Comparison of ENCODE assay signal across 21 cellular contexts in the genomic region with DNA sequence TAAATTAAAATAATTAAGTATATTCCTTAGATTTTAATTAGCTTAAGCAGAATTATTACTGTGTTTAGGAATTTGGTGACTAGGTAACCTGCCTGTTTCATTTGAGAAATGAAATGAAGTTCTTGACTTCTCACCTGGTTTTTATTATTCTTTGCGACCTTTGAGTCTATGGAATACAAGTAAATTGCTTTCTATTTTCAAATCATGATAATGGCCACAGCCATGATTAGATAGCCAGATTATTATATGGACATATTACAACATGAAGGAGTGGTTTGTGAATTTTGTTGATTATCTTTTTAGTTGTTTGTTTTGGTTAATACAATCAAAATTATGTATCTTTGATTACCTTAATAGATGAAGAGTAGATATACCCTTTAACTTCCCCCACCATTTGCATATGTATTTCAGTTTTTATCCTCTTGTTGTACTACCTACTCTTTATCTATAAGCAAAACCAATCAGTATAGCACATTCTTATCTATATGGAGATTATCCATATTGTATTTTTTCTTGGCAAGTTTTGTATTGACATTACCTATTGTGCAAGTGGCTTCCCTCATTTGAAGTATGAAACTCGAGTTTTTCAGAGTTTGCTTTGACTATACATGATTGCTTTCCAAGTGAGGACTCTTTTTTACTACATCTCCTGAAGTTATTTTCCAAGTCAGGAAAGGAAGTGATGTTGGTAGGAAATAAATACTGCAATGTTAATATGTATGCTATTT. TPM values are rescaled to one million over a fixed set of nuclear protein-coding genes. Genes with fewer than 3 reads are reported as not detected.
DNase-seq lines count a peak whose midpoint lies in the region; ATAC-seq, FAIRE-seq and TF ChIP-seq lines count a peak whose summit lies in the region.
"Had no signal": no experiment of that assay in that cellular context is flagged by ENCODE, and none has a peak within 500 bp of the region (broad histone marks: within the 10 kb centered on the region; RNA-seq: fewer than 3 reads in every experiment).

No MANE protein-coding gene starts in this region.

- dilution Hi-C loops in endothelial cell of umbilical vein (cut with MboI; ENCODE audit: extremely low pct_ligation_motif_present, low sequenced_read_pairs) = no loop called here

- no peaks in the 10 kb centered on the region for H3K27me3 ChIP-seq in endothelial cell of umbilical vein (ENCODE audit: control insufficient read depth in 2 of 2, insufficient read depth in 2 of 2, low read length in 2 of 2)
- H3K27me3 ChIP-seq: BE2C had no signal

- H3K9me3 Mint-ChIP-seq in WTC11 = peaks cover 16% of the 10 kb centered on the region
- peaks cover 12% of the 10 kb centered on the region for H3K9me3 Mint-ChIP-seq in type B pancreatic cell

- no peak overlapping the region for H3K9ac ChIP-seq in endothelial cell of umbilical vein (replicated peaks; ENCODE audit: extremely low read depth, insufficient read depth, low read length)

- intact Hi-C loops in endothelial cell of umbilical vein (cut with micrococcal nuclease) = no loop called here
- intact Hi-C loops in mucosa of descending colon (cut with DNase I, micrococcal nuclease) = no loop called here

- TF ChIP-seq CTCF in WTC11 (IDR thresholded peaks at IDR 0.05) (no peak), endothelial cell of umbilical vein (IDR thresholded peaks at IDR 0.05; ENCODE audit: extremely low read depth in 1 of 2, insufficient read depth in 1 of 2, low read depth in 1 of 2, low read length in 2 of 2) (no peak), mucosa of descending colon (IDR thresholded peaks at IDR 0.05) (no peak), type B pancreatic cell (conservative IDR thresholded peaks at IDR 0.05) (no peak)

- peaks cover 7% of the 10 kb centered on the region for H4K20me1 ChIP-seq in endothelial cell of umbilical vein (replicated peaks; ENCODE audit: control insufficient read depth, extremely low read depth, insufficient read depth, low read length)

- peaks cover 3% of the 10 kb centered on the region for H3K9me1 ChIP-seq in endothelial cell of umbilical vein (replicated peaks; ENCODE audit: control insufficient read depth, extremely low read depth, insufficient read depth, low read length)

- H3K27ac ChIP-seq in endothelial cell of umbilical vein (ENCODE audit: insufficient read depth, low read depth, low read length) = no peak overlapping the region
- H3K27ac ChIP-seq: SK-N-MC had no signal

- H3K27me3 Mint-ChIP-seq in WTC11 (ENCODE audit: low read depth) (no peaks in the 10 kb centered on the region), type B pancreatic cell (no peaks in the 10 kb centered on the region)

- CTCF ChIA-PET in WTC11 (lab: Charles Lee) (no interaction called here), endothelial cell of umbilical vein (lab: Charles Lee) (no interaction called here)

- H3K4me3 ChIP-seq in endothelial cell of umbilical vein (replicated peaks in 1 of 3; ENCODE audit: insufficient read depth in 1 of 3, low read depth in 1 of 3, low read length in 3 of 3) (peak overlapping the region in 1 of 3 experiments; percentile 17), mucosa of descending colon (no peak overlapping the region)
- H3K4me3 ChIP-seq: SK-N-MC had no signal

- POLR2A ChIA-PET in WTC11 (lab: Charles Lee) = no interaction called here
- POLR2A ChIA-PET in endothelial cell of umbilical vein (lab: Charles Lee) = interaction anchor here (0.7 kb wide), 1 partner anchor 27 kb away, joined by 3 read pairs; no protein-coding TSS in a partner anchor

- H3K27ac Mint-ChIP-seq in WTC11 (peak overlapping the region; percentile 24; the same call in 1 of the 2 replicates), type B pancreatic cell (peak overlapping the region; percentile 29)

- BruUV-seq in endothelial cell of umbilical vein (replicated peaks; lab: Mats Ljungman, UMichigan) = no TSS peak

- H3K4me1 Mint-ChIP-seq in WTC11 = peaks cover 42% of the 10 kb centered on the region
- H3K4me1 Mint-ChIP-seq in type B pancreatic cell (ENCODE audit: unreplicated experiment) = no peaks in the 10 kb centered on the region

- H3K9me3 ChIP-seq in endothelial cell of umbilical vein (replicated peaks; ENCODE audit: control insufficient read depth, insufficient read depth, low read length) (no peaks in the 10 kb centered on the region), mucosa of descending colon (no peaks in the 10 kb centered on the region)
- H3K9me3 ChIP-seq: BE2C had no signal

- peak overlapping the region; percentile 81 for H3K4me2 ChIP-seq in endothelial cell of umbilical vein (ENCODE audit: insufficient read depth, low read length)

- H3K4me1 ChIP-seq in endothelial cell of umbilical vein (ENCODE audit: control insufficient read depth, extremely low read depth, insufficient read depth, low read length) = peaks cover 22% of the 10 kb centered on the region
- peaks cover 28% of the 10 kb centered on the region for H3K4me1 ChIP-seq in mucosa of descending colon (ENCODE audit: low read depth)
- H3K4me1 ChIP-seq: BE2C had no signal

- peaks cover 62% of the 10 kb centered on the region for H3K79me2 ChIP-seq in endothelial cell of umbilical vein (ENCODE audit: control insufficient read depth, insufficient read depth, low read length)

- peaks cover 26% of the 10 kb centered on the region for H3K36me3 Mint-ChIP-seq in WTC11
- H3K36me3 Mint-ChIP-seq in type B pancreatic cell = peaks cover 35% of the 10 kb centered on the region

- TF ChIP-seq POLR2A in endothelial cell of umbilical vein (IDR thresholded peaks at IDR 0.05; ENCODE audit: low read depth, low read length) = no peak

- ATAC-seq in WTC11 = no peak
- peak; percentile 83 for ATAC-seq in mucosa of descending colon
- no peak for ATAC-seq in GM21526 (IDR thresholded peaks at IDR 0.05; ENCODE audit: low FRiP score, unreplicated experiment)
- ATAC-seq: PC-3 had no signal

- no peak for FAIRE-seq in endothelial cell of umbilical vein (lab: Jason Lieb, UNC)
- FAIRE-seq: H1 had no signal

- H2AFZ ChIP-seq in endothelial cell of umbilical vein (ENCODE audit: low read depth, low read length) = no peak overlapping the region

- H3K4me3 Mint-ChIP-seq in WTC11 (no peak overlapping the region), type B pancreatic cell (no peak overlapping the region)

- H3K36me3 ChIP-seq in endothelial cell of umbilical vein (ENCODE audit: control insufficient read depth in 2 of 2, extremely low read depth in 1 of 2, insufficient read depth in 2 of 2, low read length in 2 of 2) = peaks cover 0 to 3% of the 10 kb centered on the region in 2 experiments
- no peaks in the 10 kb centered on the region for H3K36me3 ChIP-seq in mucosa of descending colon (ENCODE audit: low read depth)
- H3K36me3 ChIP-seq: BE2C had no signal

- no peak for DNase-seq in WTC11 (ENCODE audit: low spot score)
- DNase-seq in endothelial cell of umbilical vein (ENCODE audit: low read depth, low spot score) = peak; percentile 46
- DNase-seq in mucosa of descending colon = no peak
- DNase-seq in type B pancreatic cell (ENCODE audit: extremely low spot score, unreplicated experiment) = no peak
- DNase-seq in SIG-M5 treated with dmso at 0.1 percent for 504 hours (lab: John Stamatoyannopoulos, UW; ENCODE audit: unreplicated experiment) = no peak
- no peak for DNase-seq in activated CD4-positive, alpha-beta T cell treated with anti-CD3 and anti-CD28 coated beads for 4 hours
- DNase-seq: BE2C, DMS79 treated with DMSO at 0.1 percent for 48 hours, KG1, NCI-H1092, NCI-H1436, NCI-H187 treated with DMSO at 0.1 percent for 48 hours, NCI-H2107, NCI-H446 treated with DMSO at 0.1 percent for 48 hours, NCI-H526 treated with DMSO at 0.1 percent for 48 hours, PC-3, RPMI8226, SHP77 had no signal

TF ChIP-seq in WTC11, 78 proteins besides CTCF, POLR2A, EP300 and RAD21 (continues in another document):
- TF ChIP-seq E2F5 (CRISPR knock-in tag; IDR thresholded peaks at IDR 0.05) = no peak
- no peak for TF ChIP-seq GTF2I (CRISPR knock-in tag; conservative IDR thresholded peaks at IDR 0.05)
- TF ChIP-seq NR1H2 (CRISPR knock-in tag; IDR thresholded peaks at IDR 0.05) = no peak

TF ChIP-seq in endothelial cell of umbilical vein, 7 proteins besides CTCF, POLR2A, EP300 and RAD21:
- TF ChIP-seq EZH2 (IDR thresholded peaks at IDR 0.05; ENCODE audit: borderline replicate concordance, low read depth, low read length, severe bottlenecking) (no peak), MYC (IDR thresholded peaks at IDR 0.05; ENCODE audit: low read depth, low read length) (no peak), GATA2 (IDR thresholded peaks at IDR 0.05; ENCODE audit: insufficient read depth, insufficient read length, low read depth, low read length) (no peak)

RNA-seq across cellular contexts. Expression of gene CD2AP, which starts 47.9 kb away (rescaled TPM):
- total RNA-seq in WTC11 (2021) (62.3 to 77.0 TPM (median 62.3 TPM) in 3 replicates), endothelial cell of umbilical vein (37.3 and 39.8 TPM in 2 replicates), mucosa of descending colon (100 to 1,000 TPM in 2 of 3 donors, 10 to 100 TPM in 1; 61.7 to 173 (median 104) TPM), type B pancreatic cell (ENCODE audit: low replicate concordance) (29.5 and 49.1 TPM in 2 replicates)
- 2.7 and 4.2 TPM in 2 replicates for polyA plus RNA-seq in endothelial cell of umbilical vein
- polyA plus RNA-seq in endothelial cell of umbilical vein (2011; cell fraction: cytosol; rRNA removed) = 8.2 and 8.6 TPM in 2 replicates
- 12.9 and 17.5 TPM in 2 replicates for polyA plus RNA-seq in endothelial cell of umbilical vein (2011; cell fraction: nucleus; rRNA removed)
- polyA plus RNA-seq in endothelial cell of umbilical vein (2012) = 14.0 and 19.8 TPM in 2 replicates
- 5.3 and 6.8 TPM in 2 replicates for polyA minus RNA-seq in endothelial cell of umbilical vein
- polyA minus RNA-seq in endothelial cell of umbilical vein (2011; cell fraction: cytosol; rRNA and poly(A)+ RNA removed) = 9.2 TPM
- polyA minus RNA-seq in endothelial cell of umbilical vein (2011; cell fraction: nucleus; rRNA and poly(A)+ RNA removed) = 31.3 and 38.1 TPM in 2 replicates
